ENCODE assay signal across 9 cellular contexts in genomic region chr4:1511441-1512041, GRCh38.
DNase-seq lines count a peak whose midpoint lies in the region; ATAC-seq and TF ChIP-seq lines count a peak whose summit lies in the region.
"Had no signal": no experiment of that assay in that cellular context is flagged by ENCODE, and none has a peak within 500 bp of the region (broad histone marks: within the 10 kb centered on the region; RNA-seq: fewer than 3 reads in every experiment).

No MANE protein-coding gene starts in this region.

- H3K9me3 Mint-ChIP-seq in GM23338, result no peaks in the 10 kb centered on the region; the same call in 2 of the 3 replicates

- H3K4me1 Mint-ChIP-seq in GM23338, result peaks cover 4% of the 10 kb centered on the region

- H3K9ac ChIP-seq in SK-N-SH, result no peak overlapping the region
- H3K9ac ChIP-seq in fibroblast of lung (ENCODE audit: insufficient read depth, low read length), result no peak overlapping the region

- H3K4me2 ChIP-seq in GM23338 (no peak overlapping the region), SK-N-SH (no peak overlapping the region), fibroblast of lung (ENCODE audit: extremely low read depth, insufficient read depth, low read length) (no peak overlapping the region)

- CTCF ChIA-PET in SK-N-SH (lab: Yijun Ruan, JAX), result interaction anchor here (1.2 to 6.1 kb wide), 8 partner anchors 10 to 155 kb away, joined by 3 to 44 read pairs (median 4); no protein-coding TSS in a partner anchor

- peak; percentile 62 for DNase-seq in GM23338 (ENCODE audit: low spot score)
- peak; percentile 55 for DNase-seq in SK-N-SH
- peak; percentile 3 to 67 for DNase-seq in fibroblast of lung (ENCODE audit: low read depth in 2 of 2)
- DNase-seq in pulmonary artery endothelial cell (ENCODE audit: low read depth, low spot score), result peak; percentile 33
- no peak for DNase-seq in SW 1271 (lab: John Stamatoyannopoulos, UW)
- no peak for DNase-seq in DMS53 (lab: John Stamatoyannopoulos, UW)
- DNase-seq in central memory CD4-positive, alpha-beta T cell, result no peak

- H3K36me3 Mint-ChIP-seq in GM23338 (ENCODE audit: low read depth), result no peaks in the 10 kb centered on the region

- no peak overlapping the region for H3K27ac Mint-ChIP-seq in GM23338

- H3K4me1 ChIP-seq in GM23338 (ENCODE audit: insufficient read depth), result no peaks in the 10 kb centered on the region
- no peaks in the 10 kb centered on the region for H3K4me1 ChIP-seq in SK-N-SH (ENCODE audit: control insufficient read depth in 1 of 2, insufficient read depth in 2 of 2, low read depth in 1 of 2, low read length in 1 of 2)
- no peaks in the 10 kb centered on the region for H3K4me1 ChIP-seq in fibroblast of lung (ENCODE audit: control insufficient read depth, extremely low read depth, insufficient read depth, low read length)

- H3K4me3 ChIP-seq in GM23338, result no peak overlapping the region
- no peak overlapping the region for H3K4me3 ChIP-seq in SK-N-SH (ENCODE audit: low read depth in 2 of 2, low read length in 1 of 2)
- no peak overlapping the region for H3K4me3 ChIP-seq in fibroblast of lung (replicated peaks in 1 of 4; ENCODE audit: control extremely low read depth in 1 of 4, insufficient read depth in 1 of 4, low read depth in 3 of 4, low read length in 4 of 4)

- H2AFZ ChIP-seq in GM23338 (no peak overlapping the region), SK-N-SH (ENCODE audit: low read depth) (no peak overlapping the region), fibroblast of lung (ENCODE audit: low read length) (no peak overlapping the region)

- no peaks in the 10 kb centered on the region for H4K20me1 ChIP-seq in GM23338 (replicated peaks; ENCODE audit: insufficient read depth)
- no peaks in the 10 kb centered on the region for H4K20me1 ChIP-seq in SK-N-SH (ENCODE audit: insufficient read depth)
- no peaks in the 10 kb centered on the region for H4K20me1 ChIP-seq in fibroblast of lung (ENCODE audit: control insufficient read depth, extremely low read depth, insufficient read depth, low read length)

- peak; percentile 45 for ATAC-seq in GM23338
- no peak for ATAC-seq in HG02610 (IDR thresholded peaks at IDR 0.05; ENCODE audit: unreplicated experiment)

- no peak overlapping the region for H3K4me3 Mint-ChIP-seq in GM23338

- H3K27me3 ChIP-seq in GM23338 (ENCODE audit: insufficient read depth) (no peaks in the 10 kb centered on the region), SK-N-SH (ENCODE audit: insufficient read depth) (peaks cover 46% of the 10 kb centered on the region), fibroblast of lung (ENCODE audit: control insufficient read depth, insufficient read depth, low read length) (peaks cover 2% of the 10 kb centered on the region)

- H3K9me2 ChIP-seq in GM23338 (ENCODE audit: insufficient read depth) (peaks cover 19% of the 10 kb centered on the region), SK-N-SH (no peaks in the 10 kb centered on the region)

- H3F3A ChIP-seq in GM23338 (replicated peaks; ENCODE audit: low read depth), result no peaks in the 10 kb centered on the region
- H3F3A ChIP-seq in SK-N-SH (replicated peaks; ENCODE audit: insufficient read depth), result no peaks in the 10 kb centered on the region

- no peaks in the 10 kb centered on the region for H3K36me3 ChIP-seq in GM23338 (ENCODE audit: insufficient read depth)
- H3K36me3 ChIP-seq in SK-N-SH (replicated peaks in 1 of 2; ENCODE audit: control insufficient read depth in 1 of 2, insufficient read depth in 2 of 2, low read length in 1 of 2), result no peaks in the 10 kb centered on the region
- no peaks in the 10 kb centered on the region for H3K36me3 ChIP-seq in fibroblast of lung (ENCODE audit: control insufficient read depth, insufficient read depth, low read length)
- H3K36me3 ChIP-seq: neutrophil had no signal

- peaks cover 14% of the 10 kb centered on the region for H3K27me3 Mint-ChIP-seq in GM23338 (ENCODE audit: insufficient read depth, low read depth, poor library complexity)

- TF ChIP-seq EP300 in SK-N-SH (IDR thresholded peaks at IDR 0.05; ENCODE audit: borderline replicate concordance in 1 of 2, low read depth in 1 of 2, low read length in 1 of 2), result no peak

- H3K79me2 ChIP-seq in GM23338 (replicated peaks; ENCODE audit: insufficient read depth), result no peaks in the 10 kb centered on the region
- H3K79me2 ChIP-seq in SK-N-SH (ENCODE audit: insufficient read depth), result no peaks in the 10 kb centered on the region
- no peaks in the 10 kb centered on the region for H3K79me2 ChIP-seq in fibroblast of lung (ENCODE audit: control insufficient read depth, insufficient read depth, low read length)

- POLR2A ChIA-PET in SK-N-SH (lab: Yijun Ruan, JAX), result interaction anchor here (0.6 kb wide), 1 partner anchor 11 kb away, joined by 3 read pairs; no protein-coding TSS in a partner anchor

- no peak overlapping the region for H3K27ac ChIP-seq in GM23338 (ENCODE audit: low read depth)
- no peak overlapping the region for H3K27ac ChIP-seq in SK-N-SH (ENCODE audit: low read depth in 2 of 2, low read length in 1 of 2)
- no peak overlapping the region for H3K27ac ChIP-seq in fibroblast of lung (ENCODE audit: insufficient read depth, low read length)
- H3K27ac ChIP-seq: neutrophil had no signal

- 71% methylated on average over 9 of the region's 22 CpGs for WGBS in SK-N-SH (ENCODE audit: low lambda C conversion rate)

- H3K9me3 ChIP-seq in SK-N-SH (no peaks in the 10 kb centered on the region), fibroblast of lung (ENCODE audit: control insufficient read depth, insufficient read depth, low read depth, low read length) (no peaks in the 10 kb centered on the region)
- H3K9me3 ChIP-seq: neutrophil had no signal

- no peak for TF ChIP-seq RAD21 in SK-N-SH (IDR thresholded peaks at IDR 0.05; ENCODE audit: low read length)

- TF ChIP-seq CTCF in GM23338 (conservative IDR thresholded peaks at IDR 0.05; ENCODE audit: low read depth in 2 of 2) (no peak), SK-N-SH (IDR thresholded peaks at IDR 0.05) (no peak), fibroblast of lung (conservative IDR thresholded peaks at IDR 0.05 in 1 of 2, IDR thresholded peaks at IDR 0.05 in 1 of 2; ENCODE audit: low read depth in 1 of 2, low read length in 2 of 2) (no peak)

TF ChIP-seq in GM23338, 12 proteins besides CTCF, POLR2A, EP300 and RAD21:
- TF ChIP-seq STAT1 (IDR thresholded peaks at IDR 0.05; ENCODE audit: unreplicated experiment), result no peak

TF ChIP-seq in SK-N-SH, 30 proteins besides CTCF, POLR2A, EP300 and RAD21:
- TF ChIP-seq ZBTB33 (IDR thresholded peaks at IDR 0.05; ENCODE audit: borderline replicate concordance, low read depth), result no peak
- TF ChIP-seq FOXJ3 (CRISPR knock-in tag; IDR thresholded peaks at IDR 0.05), result no peak
- no peak for TF ChIP-seq ELF1 (IDR thresholded peaks at IDR 0.05)
- TF ChIP-seq MEF2A (IDR thresholded peaks at IDR 0.05; ENCODE audit: borderline replicate concordance, low read depth), result no peak
- TF ChIP-seq USF2 (IDR thresholded peaks at IDR 0.05; ENCODE audit: borderline replicate concordance, low read depth, low read length), result peak; percentile 46; the same call in 1 of the 2 replicates
- TF ChIP-seq, protein P1, sequence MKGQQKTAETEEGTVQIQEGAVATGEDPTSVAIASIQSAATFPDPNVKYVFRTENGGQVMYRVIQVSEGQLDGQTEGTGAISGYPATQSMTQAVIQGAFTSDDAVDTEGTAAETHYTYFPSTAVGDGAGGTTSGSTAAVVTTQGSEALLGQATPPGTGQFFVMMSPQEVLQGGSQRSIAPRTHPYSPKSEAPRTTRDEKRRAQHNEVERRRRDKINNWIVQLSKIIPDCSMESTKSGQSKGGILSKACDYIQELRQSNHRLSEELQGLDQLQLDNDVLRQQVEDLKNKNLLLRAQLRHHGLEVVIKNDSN (IDR thresholded peaks at IDR 0.05; ENCODE audit: borderline replicate concordance, low read depth), result peak; percentile 83

Comparison
In these comparisons a context has a peak if more than half of its experiments do, and no peak if none do; other contexts are left out.
1. DNase-seq: peak in GM23338 (single experiment), SK-N-SH (single experiment), fibroblast of lung (2 of 2) and pulmonary artery endothelial cell (single experiment); none in SW 1271 (0 of 2), DMS53 (single experiment) and central memory CD4-positive, alpha-beta T cell (single experiment).